Comparison of ENCODE assay signal across 8 cellular contexts in the genomic region with DNA sequence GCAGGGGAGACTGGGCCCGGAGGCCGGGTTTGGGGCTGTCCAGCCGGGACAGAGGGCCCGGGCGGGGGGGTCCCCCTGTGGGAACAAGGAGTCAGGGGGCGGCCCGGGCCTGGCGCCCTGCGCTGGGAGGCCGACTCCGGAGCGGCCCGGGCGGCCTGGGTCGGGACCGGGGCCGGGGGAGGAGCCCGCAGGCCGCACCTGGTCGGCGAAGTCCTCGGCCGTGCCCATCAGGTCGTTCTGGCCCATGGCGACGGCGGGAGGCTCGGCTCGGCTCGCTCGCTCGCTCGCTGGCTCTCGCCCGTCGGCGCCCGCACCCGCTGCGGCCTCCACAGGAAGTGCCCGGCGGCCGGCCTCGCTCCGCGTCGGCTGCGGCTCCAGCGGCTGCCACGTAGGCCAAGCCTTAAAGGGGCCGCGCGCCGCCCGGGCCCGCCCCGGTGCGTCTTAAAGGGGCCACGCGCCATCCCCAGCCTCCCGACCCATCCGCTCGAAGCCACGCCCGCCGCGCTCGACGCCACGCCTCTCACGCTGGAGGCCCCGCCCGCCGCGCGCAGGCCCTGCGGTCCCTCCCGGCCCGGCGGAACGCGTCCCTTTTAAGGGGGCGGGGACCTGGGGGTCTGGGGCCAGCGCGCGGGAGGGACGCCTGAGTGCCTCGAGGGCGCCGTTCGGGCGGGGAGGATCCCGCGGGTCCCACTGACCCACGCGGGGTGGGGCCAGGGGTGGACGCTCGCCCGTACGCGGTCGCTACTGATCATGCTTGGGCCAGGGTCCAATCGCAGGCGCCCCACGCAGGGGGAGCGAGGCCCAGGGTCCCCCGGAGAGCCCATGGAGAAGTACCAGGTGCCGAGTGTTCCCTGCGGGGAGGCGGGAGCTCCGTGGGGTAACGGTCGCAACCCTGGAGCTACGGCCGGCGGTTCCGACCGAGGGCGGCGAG. TPM values are rescaled to one million over a fixed set of nuclear protein-coding genes. Genes with fewer than 3 reads are reported as not detected.
DNase-seq lines count a peak whose midpoint lies in the region; ATAC-seq and TF ChIP-seq lines count a peak whose summit lies in the region.

A gene (plus strand): TSS at position 643 of the 931 bp plus-strand sequence. CDS start 108 bp downstream, at position 751.
A gene (minus strand): TSS at position 337 of the 931 bp plus-strand sequence. CDS start 91 bp downstream, at position 246.

- TF ChIP-seq POLR2A in spleen (IDR thresholded peaks at IDR 0.05), result peak in 2 of 3 donors; percentile 22 to 65

- H3K27me3 ChIP-seq in spleen (replicated peaks in 1 of 7), result no peaks in the 10 kb centered on the region

- intact Hi-C loops in activated B cell treated with CpG ODN at 0.5 μM for 24 hours (cut with micrococcal nuclease) (loop anchor here (1.0 to 10.0 kb wide), 8 partner anchors 20 to 759 kb away; a partner anchor contains a TSS), spleen (cut with DNase I; ENCODE audit: low total_unique reads) (no loop called here)

- peaks cover 16% of the 10 kb centered on the region for H3K36me3 Mint-ChIP-seq in activated B cell treated with CpG ODN at 0.5 μM for 24 hours (ENCODE audit: low read depth)

- whole genome bisulfite sequencing in spleen, 5 donors, result 0 to 5% (median 1%) methylated on average over 8 to 120 of the region's 120 CpGs

- H3K27ac Mint-ChIP-seq in activated B cell treated with CpG ODN at 0.5 μM for 24 hours, result peak within 1 kb of the TSS; percentile 74

- ATAC-seq in GM19035 (IDR thresholded peaks at IDR 0.05; ENCODE audit: unreplicated experiment) (peak; percentile 89), HG03280 (IDR thresholded peaks at IDR 0.05; ENCODE audit: unreplicated experiment) (peak; percentile 93), activated B cell treated with CpG ODN at 0.5 μM for 24 hours (ENCODE audit: low read depth) (peak; percentile 96)

- H3K4me3 Mint-ChIP-seq in activated B cell treated with CpG ODN at 0.5 μM for 24 hours, result peak within 1 kb of the TSS; percentile 91

- CTCF ChIA-PET in activated B cell treated with CpG ODN at 0.5 μM for 24 hours (lab: Charles Lee), result no interaction called here

- H3K9me3 Mint-ChIP-seq in activated B cell treated with CpG ODN at 0.5 μM for 24 hours, result no peaks in the 10 kb centered on the region

- H3K4me1 Mint-ChIP-seq in activated B cell treated with CpG ODN at 0.5 μM for 24 hours, result peaks cover 39% of the 10 kb centered on the region

- POLR2A ChIA-PET in activated B cell treated with CpG ODN at 0.5 μM for 24 hours (lab: Charles Lee), result interaction anchor here (0.9 to 3.7 kb wide), 13 partner anchors 10 to 345 kb away, joined by 4 to 26 read pairs (median 5); a partner anchor contains a TSS

- peaks cover 0 to 26% (median 5%) of the 10 kb centered on the region in 6 donors for H3K36me3 ChIP-seq in spleen

- TF ChIP-seq CTCF in AG09319 (IDR thresholded peaks at IDR 0.05; ENCODE audit: low read depth, low read length), result no peak
- TF ChIP-seq CTCF in activated B cell treated with CpG ODN at 0.5 μM for 24 hours (IDR thresholded peaks at IDR 0.05), result no peak
- TF ChIP-seq CTCF in cardiac fibroblast (IDR thresholded peaks at IDR 0.05; ENCODE audit: low read depth, low read length), result no peak
- peak in 6 of 11 experiments; percentile 5 to 53 (median 34) for TF ChIP-seq CTCF in spleen (IDR thresholded peaks at IDR 0.05 in 8 of 11, conservative IDR thresholded peaks at IDR 0.05 in 3 of 11)

- H3K4me3 ChIP-seq in cardiac fibroblast (replicated peaks in 1 of 2; ENCODE audit: low read depth in 2 of 2, low read length in 2 of 2), result peak within 1 kb of the TSS; percentile 87
- H3K4me3 ChIP-seq in spleen, result peak within 1 kb of the TSS; percentile 56 to 99 (median 92)

- DNase-seq in AG09319 (ENCODE audit: extremely low read depth, low read depth), result peak; percentile 91
- peak; percentile 91 for DNase-seq in NCI-H226
- peak; percentile 99 for DNase-seq in activated B cell treated with CpG ODN at 0.5 μM for 24 hours
- peak; percentile 96 to 98 for DNase-seq in cardiac fibroblast (ENCODE audit: low read depth in 2 of 2)
- DNase-seq in iris pigment epithelial cell (ENCODE audit: low read depth), result peak; percentile 97
- DNase-seq in spleen, result peak; percentile 100

- no peaks in the 10 kb centered on the region for H3K27me3 Mint-ChIP-seq in activated B cell treated with CpG ODN at 0.5 μM for 24 hours

- H3K27ac ChIP-seq in spleen, result peak within 1 kb of the TSS; percentile 97 to 99 (median 99)

- H3K4me1 ChIP-seq in spleen, result peaks cover 36 to 64% (median 50%) of the 10 kb centered on the region in 6 donors

- no peaks in the 10 kb centered on the region for H3K9me3 ChIP-seq in spleen

RNA-seq across cellular contexts. Expression of the first gene that starts in this region (rescaled TPM):
- total RNA-seq in activated B cell treated with CpG ODN at 0.5 μM for 24 hours (0.37 and 0.44 TPM in 2 replicates), spleen (under 1 TPM in 5 of 7 donors, not detected in 2; 0.29 to 0.98 (median 0.44) TPM)
- 1 to 10 TPM in 2 of 3 donors, under 1 TPM in 1; 0.96 to 1.5 (median 1.0) TPM for polyA plus RNA-seq in spleen

RNA-seq across cellular contexts. Expression of the second gene that starts in this region (rescaled TPM):
- total RNA-seq in activated B cell treated with CpG ODN at 0.5 μM for 24 hours, result 57.0 and 58.2 TPM in 2 replicates
- total RNA-seq in spleen, result 100 to 1,000 TPM in 3 of 7 donors, 10 to 100 TPM in 4; 82.6 to 115 (median 92.1) TPM
- polyA plus RNA-seq in spleen, result 10 to 100 TPM; 21.9 to 50.7 (median 29.7) TPM

Comparison
In these comparisons a context has a peak if more than half of its experiments do, and no peak if none do; other contexts are left out.
1. Peak in every context shown above with its lines: DNase-seq, ATAC-seq, H3K4me3 ChIP-seq and H3K27ac ChIP-seq.
2. CTCF ChIP-seq: peak in spleen (6 of 11); none in AG09319 (single experiment), activated B cell treated with CpG ODN at 0.5 μM for 24 hours (single experiment) and cardiac fibroblast (single experiment).